Comparison of ENCODE assay signal across 8 cellular contexts in genomic region chr1:171486048-171486519, GRCh38. TPM values are rescaled to one million over a fixed set of nuclear protein-coding genes. Genes with fewer than 3 reads are reported as not detected.
A peak's percentile ranks its signal among the peaks of the same experiment; 100 is the strongest.
DNase-seq lines count a peak whose midpoint lies in the region; ATAC-seq and TF ChIP-seq lines count a peak whose summit lies in the region.

No MANE protein-coding gene starts in this region.

- H3F3A ChIP-seq in SK-N-SH (replicated peaks; ENCODE audit: insufficient read depth): peaks cover 13% of the 10 kb centered on the region

- DNase-seq in Daoy (ENCODE audit: low read depth): peak; percentile 68
- no peak for DNase-seq in SK-N-SH
- peak in 1 of 3 donors; percentile 22 for DNase-seq in right cardiac atrium
- no peak for DNase-seq in retinal pigment epithelial cell (ENCODE audit: low read depth)
- no peak for DNase-seq in cerebellar nuclear complex (lab: John Stamatoyannopoulos, UW)

- H3K9me3 ChIP-seq in HUES6 (ENCODE audit: control insufficient read depth, insufficient read depth, low read depth, low read length) (no peaks in the 10 kb centered on the region), SK-N-SH (no peaks in the 10 kb centered on the region), right cardiac atrium (ENCODE audit: control insufficient read depth, low read length) (no peaks in the 10 kb centered on the region)

- ATAC-seq in GM21528 (IDR thresholded peaks at IDR 0.05; ENCODE audit: low FRiP score, unreplicated experiment) (peak; percentile 52), right cardiac atrium (peak; percentile 49 to 78)

- peak overlapping the region; percentile 86 for H3K4me2 ChIP-seq in SK-N-SH

- H3K27me3 ChIP-seq in HUES6 (ENCODE audit: control insufficient read depth, insufficient read depth, low read length) (no peaks in the 10 kb centered on the region), SK-N-SH (ENCODE audit: insufficient read depth) (no peaks in the 10 kb centered on the region), right cardiac atrium (ENCODE audit: control insufficient read depth, insufficient read depth) (no peaks in the 10 kb centered on the region)

- POLR2A ChIA-PET in SK-N-SH (lab: Yijun Ruan, JAX): no interaction called here

- WGBS in SK-N-SH (ENCODE audit: low lambda C conversion rate): under 1% methylated on average over 16 of the region's 17 CpGs
- WGBS in adipose tissue, 3 donors: 0 to 1% (median 1%) methylated on average over 16 to 17 of the region's 17 CpGs
- under 1% methylated on average over 17 of the region's 17 CpGs for WGBS in right cardiac atrium

- peak overlapping the region; percentile 97 for H3K9ac ChIP-seq in HUES6 (ENCODE audit: low read length)
- peak overlapping the region; percentile 100 for H3K9ac ChIP-seq in SK-N-SH

- no peak for TF ChIP-seq EP300 in SK-N-SH (IDR thresholded peaks at IDR 0.05; ENCODE audit: borderline replicate concordance in 1 of 2, low read depth in 1 of 2, low read length in 1 of 2)

- no peak for TF ChIP-seq RAD21 in SK-N-SH (IDR thresholded peaks at IDR 0.05; ENCODE audit: low read length)

- peak overlapping the region; percentile 84 for H3K4me3 ChIP-seq in HUES6 (ENCODE audit: low read depth, low read length)
- H3K4me3 ChIP-seq in SK-N-SH (ENCODE audit: low read depth in 2 of 2, low read length in 1 of 2): peak overlapping the region; percentile 94 to 100
- H3K4me3 ChIP-seq in right cardiac atrium (ENCODE audit: low read length): peak overlapping the region; percentile 78
- H3K4me3 ChIP-seq in retinal pigment epithelial cell (ENCODE audit: low read length): peak overlapping the region; percentile 95

- H2AFZ ChIP-seq in SK-N-SH (ENCODE audit: low read depth): peak overlapping the region; percentile 74; the same call in 1 of the 2 replicates

- no peaks in the 10 kb centered on the region for H3K9me2 ChIP-seq in SK-N-SH

- peaks cover 50% of the 10 kb centered on the region for H4K20me1 ChIP-seq in SK-N-SH (ENCODE audit: insufficient read depth)

- intact Hi-C loops in right cardiac atrium (cut with DNase I): no loop called here

- H3K4me1 ChIP-seq in HUES6 (ENCODE audit: control insufficient read depth, insufficient read depth, low read length) (peaks cover 18% of the 10 kb centered on the region), SK-N-SH (ENCODE audit: control insufficient read depth in 1 of 2, insufficient read depth in 2 of 2, low read depth in 1 of 2, low read length in 1 of 2) (peaks cover 10 to 15% of the 10 kb centered on the region in 2 experiments; a peak in 3 of 4 replicates), right cardiac atrium (ENCODE audit: control insufficient read depth, insufficient read depth, low read length) (peaks cover 2% of the 10 kb centered on the region)

- CTCF ChIA-PET in SK-N-SH (lab: Yijun Ruan, JAX): interaction anchor here (1.1 to 2.1 kb wide), 15 partner anchors 8 to 257 kb away, joined by 3 to 16 read pairs (median 4); no protein-coding TSS in a partner anchor

- TF ChIP-seq CTCF in SK-N-SH (IDR thresholded peaks at IDR 0.05) (no peak), retinal pigment epithelial cell (conservative IDR thresholded peaks at IDR 0.05; ENCODE audit: low read depth, low read length) (no peak)

- H3K27ac ChIP-seq in HUES6 (ENCODE audit: low read depth, low read length) (peak overlapping the region; percentile 94), SK-N-SH (ENCODE audit: low read depth in 2 of 2, low read length in 1 of 2) (peak overlapping the region; percentile 97 to 100), adipose tissue (ENCODE audit: low read depth, low read length) (peak overlapping the region; percentile 98), right cardiac atrium (ENCODE audit: low read length) (peak overlapping the region; percentile 97)

- H3K36me3 ChIP-seq in HUES6 (ENCODE audit: control insufficient read depth, insufficient read depth, low read length) (peaks cover 8% of the 10 kb centered on the region), SK-N-SH (replicated peaks in 1 of 2; ENCODE audit: control insufficient read depth in 1 of 2, insufficient read depth in 2 of 2, low read length in 1 of 2) (peaks cover 10 to 11% of the 10 kb centered on the region in 2 experiments)

- peaks cover 57% of the 10 kb centered on the region for H3K79me2 ChIP-seq in SK-N-SH (ENCODE audit: insufficient read depth)

TF ChIP-seq in SK-N-SH, 30 proteins besides CTCF, POLR2A, EP300 and RAD21:
- TF ChIP-seq YY1 (IDR thresholded peaks at IDR 0.05; ENCODE audit: low read depth) (no peak), GABPA (IDR thresholded peaks at IDR 0.05; ENCODE audit: low read depth) (peak; percentile 42; the same call in 1 of the 2 replicates)

RNA-seq across cellular contexts. Expression of gene PRRC2C, which starts 0.8 kb away (rescaled TPM):
- total RNA-seq in Daoy (2014; rRNA removed; shearing (Covaris generic)): 34.5 and 48.3 TPM in 2 replicates
- 39.9 and 45.6 TPM in 2 replicates for polyA plus RNA-seq in SK-N-SH (2012; rRNA removed)
- polyA plus RNA-seq in SK-N-SH (2012; cell fraction: cytosol; rRNA removed): 37.2 and 40.0 TPM in 2 replicates
- polyA plus RNA-seq in SK-N-SH (2012; cell fraction: nucleus; rRNA removed): 41.2 and 79.0 TPM in 2 replicates
- 10 to 100 TPM; 20.0 to 33.2 (median 26.9) TPM for polyA plus RNA-seq in adipose tissue
- total RNA-seq in right cardiac atrium: 10 to 100 TPM; 51.2 to 80.0 (median 65.7) TPM
- polyA plus RNA-seq in right cardiac atrium: 20.2 TPM
